12 cellular contexts compared by ENCODE assay signal in genomic region chr3:52006017-52006819, GRCh38. TPM values are rescaled to one million over a fixed set of nuclear protein-coding genes. Genes with fewer than 3 reads are reported as not detected.
A peak's percentile ranks its signal among the peaks of the same experiment; 100 is the strongest.
DNase-seq lines count a peak whose midpoint lies in the region; ATAC-seq, FAIRE-seq and TF ChIP-seq lines count a peak whose summit lies in the region.
"Had no signal": no experiment of that assay in that cellular context is flagged by ENCODE, and none has a peak within 500 bp of the region (broad histone marks: within the 10 kb centered on the region; RNA-seq: fewer than 3 reads in every experiment).

No MANE protein-coding gene starts in this region.

- FAIRE-seq in HepG2 (lab: Jason Lieb, UNC): no peak

- H3K27ac Mint-ChIP-seq in activated CD8-positive, alpha-beta T cell treated with anti-CD3 and anti-CD28 coated beads, Interleukin-2, amount 10 ng/mL, durations not matched to agents 7 days and 5 days: peak overlapping the region; percentile 25
- no peak overlapping the region for H3K27ac Mint-ChIP-seq in activated CD8-positive, alpha-beta T cell treated with anti-CD3 and anti-CD28 coated beads for 36 hours

- TF ChIP-seq RAD21 in HepG2 (CRISPR knock-in tag; IDR thresholded peaks at IDR 0.05): no peak

- no peak for TF ChIP-seq POLR2A in HepG2 (IDR thresholded peaks at IDR 0.05; ENCODE audit: insufficient read depth in 1 of 2, low read depth in 2 of 2, low read length in 2 of 2)

- no peaks in the 10 kb centered on the region for H3K9me3 Mint-ChIP-seq in activated CD8-positive, alpha-beta T cell treated with anti-CD3 and anti-CD28 coated beads, Interleukin-2, amount 10 ng/mL, durations not matched to agents 7 days and 5 days (ENCODE audit: insufficient read depth)
- H3K9me3 Mint-ChIP-seq in activated CD8-positive, alpha-beta T cell treated with anti-CD3 and anti-CD28 coated beads for 36 hours: no peaks in the 10 kb centered on the region

- TF ChIP-seq EP300 in HepG2 (IDR thresholded peaks at IDR 0.05; ENCODE audit: low read depth in 2 of 2, low read length in 2 of 2) (no peak), HepG2 (CRISPR knock-in tag; IDR thresholded peaks at IDR 0.05; ENCODE audit: borderline replicate concordance) (no peak)

- H3K4me1 ChIP-seq in HepG2 (ENCODE audit: insufficient read depth, low read length): peaks cover 31% of the 10 kb centered on the region
- H3K4me1 ChIP-seq in upper lobe of right lung: peaks cover 14% of the 10 kb centered on the region

- H3K27me3 ChIP-seq in HepG2 (ENCODE audit: control insufficient read depth in 1 of 2, insufficient read depth in 2 of 2, low read length in 2 of 2) (peaks cover 0 to 45% of the 10 kb centered on the region in 2 experiments; a peak in 3 of 5 replicates), upper lobe of right lung (no peaks in the 10 kb centered on the region)
- H3K27me3 ChIP-seq: thyroid gland had no signal

- H2AFZ ChIP-seq in HepG2 (ENCODE audit: low read length): no peak overlapping the region

- no peak overlapping the region for H3K4me3 Mint-ChIP-seq in activated CD8-positive, alpha-beta T cell treated with anti-CD3 and anti-CD28 coated beads, Interleukin-2, amount 10 ng/mL, durations not matched to agents 7 days and 5 days
- H3K4me3 Mint-ChIP-seq in activated CD8-positive, alpha-beta T cell treated with anti-CD3 and anti-CD28 coated beads for 36 hours: no peak overlapping the region

- peak overlapping the region; percentile 75 for H3K27ac ChIP-seq in VCaP
- H3K27ac ChIP-seq in HepG2 (ENCODE audit: extremely low read length, insufficient read depth, low read length): no peak overlapping the region
- peak overlapping the region; percentile 42 for H3K27ac ChIP-seq in upper lobe of right lung
- H3K27ac ChIP-seq: KMS-11 had no signal

- no peak overlapping the region for H3K9ac ChIP-seq in HepG2 (ENCODE audit: insufficient read depth, low read depth, low read length)
- H3K9ac ChIP-seq: KMS-11 had no signal

- no peaks in the 10 kb centered on the region for H3K36me3 Mint-ChIP-seq in activated CD8-positive, alpha-beta T cell treated with anti-CD3 and anti-CD28 coated beads, Interleukin-2, amount 10 ng/mL, durations not matched to agents 7 days and 5 days (ENCODE audit: low read depth)
- H3K36me3 Mint-ChIP-seq in activated CD8-positive, alpha-beta T cell treated with anti-CD3 and anti-CD28 coated beads for 36 hours (ENCODE audit: low read depth): no peaks in the 10 kb centered on the region

- H3K4me3 ChIP-seq in HepG2 (replicated peaks in 1 of 3; ENCODE audit: insufficient read depth in 1 of 3, low read depth in 2 of 3, low read length in 3 of 3): peak overlapping the region in 1 of 3 experiments; percentile 42; a peak in 1 of 6 replicates
- no peak overlapping the region for H3K4me3 ChIP-seq in upper lobe of right lung
- H3K4me3 ChIP-seq: thyroid gland had no signal

- BruUV-seq in HepG2 (replicated peaks; lab: Mats Ljungman, UMichigan): no TSS peak

- 18% methylated on average over 5 of the region's 8 CpGs for WGBS in HepG2 (ENCODE audit: low lambda C conversion rate)

- ATAC-seq in activated CD8-positive, alpha-beta T cell treated with anti-CD3 and anti-CD28 coated beads, Interleukin-2, amount 10 ng/mL, durations not matched to agents 7 days and 5 days: no peak
- ATAC-seq in activated CD8-positive, alpha-beta T cell treated with anti-CD3 and anti-CD28 coated beads for 36 hours: no peak
- ATAC-seq in HepG2 (no peak), upper lobe of right lung (peak; percentile 31), HG03432 (IDR thresholded peaks at IDR 0.05; ENCODE audit: unreplicated experiment) (no peak)

- in situ Hi-C loops in HepG2 (cut with HindIII; ENCODE audit: extremely low pct_ligation_motif_present, low pct_unique_long_range_greater_than_20kb): no loop called here

- H3K4me1 Mint-ChIP-seq in activated CD8-positive, alpha-beta T cell treated with anti-CD3 and anti-CD28 coated beads, Interleukin-2, amount 10 ng/mL, durations not matched to agents 7 days and 5 days (ENCODE audit: low read depth): peaks cover 19% of the 10 kb centered on the region
- H3K4me1 Mint-ChIP-seq in activated CD8-positive, alpha-beta T cell treated with anti-CD3 and anti-CD28 coated beads for 36 hours (ENCODE audit: low read depth): peaks cover 10% of the 10 kb centered on the region

- no peak for TF ChIP-seq CTCF in activated CD8-positive, alpha-beta T cell treated with anti-CD3 and anti-CD28 coated beads for 36 hours (IDR thresholded peaks at IDR 0.05)
- TF ChIP-seq CTCF in VCaP (conservative IDR thresholded peaks at IDR 0.05) (no peak), HepG2 (CRISPR knock-in tag; IDR thresholded peaks at IDR 0.05) (no peak), upper lobe of right lung (IDR thresholded peaks at IDR 0.05) (no peak)

- peaks cover 3% of the 10 kb centered on the region for H3K27me3 Mint-ChIP-seq in activated CD8-positive, alpha-beta T cell treated with anti-CD3 and anti-CD28 coated beads, Interleukin-2, amount 10 ng/mL, durations not matched to agents 7 days and 5 days (ENCODE audit: low read depth)
- H3K27me3 Mint-ChIP-seq in activated CD8-positive, alpha-beta T cell treated with anti-CD3 and anti-CD28 coated beads for 36 hours: no peaks in the 10 kb centered on the region

- CTCF ChIA-PET in activated CD8-positive, alpha-beta T cell treated with anti-CD3 and anti-CD28 coated beads, Interleukin-2, amount 10 ng/mL, durations not matched to agents 7 days and 5 days (lab: Charles Lee): interaction anchor here (0.8 to 6.4 kb wide), 5 partner anchors 11 to 333 kb away, joined by 3 to 115 read pairs (median 9); partner anchors contain the start of genes POC1A and RPL29
- CTCF ChIA-PET in activated CD8-positive, alpha-beta T cell treated with anti-CD3 and anti-CD28 coated beads for 36 hours (lab: Charles Lee): interaction anchor here (0.9 to 6.2 kb wide), 4 partner anchors 112 to 140 kb away, joined by 3 to 83 read pairs (median 3); no protein-coding TSS in a partner anchor
- CTCF ChIA-PET in HepG2 (lab: Yijun Ruan, JAX; ENCODE audit: low intra/inter-chr PET ratio, low total read pairs): interaction anchor here (9.0 kb wide), 1 partner anchor 138 kb away, joined by 110 read pairs; no protein-coding TSS in a partner anchor

- no peaks in the 10 kb centered on the region for H3K9me3 ChIP-seq in HepG2 (ENCODE audit: low read length)
- H3K9me3 ChIP-seq in upper lobe of right lung: no peaks in the 10 kb centered on the region
- H3K9me3 ChIP-seq: thyroid gland had no signal

- no peaks in the 10 kb centered on the region for H4K20me1 ChIP-seq in HepG2 (ENCODE audit: insufficient read depth, low read length)

- H3K36me3 ChIP-seq in HepG2 (replicated peaks in 1 of 2; ENCODE audit: control insufficient read depth in 1 of 2, insufficient read depth in 2 of 2, low read length in 2 of 2) (no peaks in the 10 kb centered on the region), upper lobe of right lung (no peaks in the 10 kb centered on the region)
- H3K36me3 ChIP-seq: thyroid gland had no signal

- peak overlapping the region; percentile 62 for H3K4me2 ChIP-seq in HepG2 (ENCODE audit: low read depth, low read length)
- H3K4me2 ChIP-seq: KMS-11 had no signal

- H3K79me2 ChIP-seq in HepG2 (ENCODE audit: insufficient read depth, low read length): no peaks in the 10 kb centered on the region

- intact Hi-C loops in activated CD8-positive, alpha-beta T cell treated with anti-CD3 and anti-CD28 coated beads for 36 hours (cut with micrococcal nuclease): no loop called here
- intact Hi-C loops in HepG2 (cut with micrococcal nuclease; ENCODE audit: unreplicated experiment) (no loop called here), upper lobe of right lung (cut with DNase I) (no loop called here)

- POLR2A ChIA-PET in activated CD8-positive, alpha-beta T cell treated with anti-CD3 and anti-CD28 coated beads, Interleukin-2, amount 10 ng/mL, durations not matched to agents 7 days and 5 days (lab: Charles Lee): interaction anchor here (0.7 kb wide), 1 partner anchor 10 kb away, joined by 3 read pairs; the partner anchor contains the start of gene RPL29
- POLR2A ChIA-PET in activated CD8-positive, alpha-beta T cell treated with anti-CD3 and anti-CD28 coated beads for 36 hours (lab: Charles Lee): interaction anchor here (1.2 kb wide), 1 partner anchor 10 kb away, joined by 3 read pairs; the partner anchor contains the start of gene RPL29
- POLR2A ChIA-PET in HepG2 (lab: Yijun Ruan, JAX): interaction anchor here (1.1 to 2.0 kb wide), 2 partner anchors 27 to 47 kb away, joined by 4 to 7 read pairs; no protein-coding TSS in a partner anchor

- no peak for DNase-seq in activated CD8-positive, alpha-beta T cell treated with anti-CD3 and anti-CD28 coated beads, Interleukin-2, amount 10 ng/mL, durations not matched to agents 7 days and 5 days
- no peak for DNase-seq in activated CD8-positive, alpha-beta T cell treated with anti-CD3 and anti-CD28 coated beads for 36 hours
- no peak for DNase-seq in HepG2 (ENCODE audit: low spot score)
- no peak for DNase-seq in upper lobe of right lung
- DNase-seq in kidney tubule cell (ENCODE audit: low spot score): no peak
- no peak for DNase-seq in stimulated activated CD4-positive, alpha-beta T cell treated with anti-CD3 and anti-CD28 coated beads, Interleukin-12 subunit alpha, Interleukin-12 subunit beta, amount 100 ng/mL, for 4 hours
- DNase-seq: glutamatergic neuron, NCI-H526 had no signal

RNA-seq across cellular contexts. Expression of gene RPL29, which starts 10.5 kb away (rescaled TPM):
- 1,000 to 10,000 TPM; 1,199 to 1,266 TPM for total RNA-seq in activated CD8-positive, alpha-beta T cell treated with anti-CD3 and anti-CD28 coated beads, Interleukin-2, amount 10 ng/mL, durations not matched to agents 7 days and 5 days
- total RNA-seq in activated CD8-positive, alpha-beta T cell treated with anti-CD3 and anti-CD28 coated beads for 36 hours: 1,000 to 10,000 TPM; 2,039 to 2,045 TPM
- total RNA-seq in HepG2 (2016; rRNA removed; fragmentation: Illumina TruSeq; extraction: Trizol) (1,348 and 1,507 TPM in 2 replicates), upper lobe of right lung (810 TPM)
- 2,410 and 2,561 TPM in 2 replicates for total RNA-seq in HepG2 (2016; cell fraction: cytosol; rRNA removed; fragmentation: Illumina TruSeq; extraction: Trizol; ENCODE audit: low read depth)
- 1,336 and 1,557 TPM in 2 replicates for total RNA-seq in HepG2 (2016; cell fraction: insoluble cytoplasmic fraction; rRNA removed; fragmentation: Illumina TruSeq; extraction: Trizol)
- total RNA-seq in HepG2 (2016; cell fraction: membrane; rRNA removed; fragmentation: Illumina TruSeq; extraction: Trizol): 3,125 and 3,259 TPM in 2 replicates
- total RNA-seq in HepG2 (2016; cell fraction: nucleus; rRNA removed; fragmentation: Illumina TruSeq; extraction: Trizol): 561 and 582 TPM in 2 replicates
- 2,212 and 2,263 TPM in 2 replicates for polyA plus RNA-seq in HepG2 (2011; rRNA removed)
- 3,529 and 3,773 TPM in 2 replicates for polyA plus RNA-seq in HepG2 (2011; cell fraction: cytosol; rRNA removed)
- polyA plus RNA-seq in HepG2 (2011; cell fraction: nucleus; rRNA removed): 1,156 and 1,364 TPM in 2 replicates
- polyA plus RNA-seq in HepG2 (2012): 2,468 and 3,197 TPM in 2 replicates
- polyA plus RNA-seq in HepG2 (2016; cell fraction: cytosol; fragmentation: Illumina TruSeq; extraction: Trizol; ENCODE audit: low read depth): 3,334 and 3,729 TPM in 2 replicates
- polyA plus RNA-seq in HepG2 (2016; cell fraction: insoluble cytoplasmic fraction; fragmentation: Illumina TruSeq; extraction: Trizol; ENCODE audit: low read depth): 2,145 and 2,237 TPM in 2 replicates
- 4,346 and 4,410 TPM in 2 replicates for polyA plus RNA-seq in HepG2 (2016; cell fraction: membrane; fragmentation: Illumina TruSeq; extraction: Trizol; ENCODE audit: low read depth)
- polyA plus RNA-seq in HepG2 (2016; cell fraction: nucleus; fragmentation: Illumina TruSeq; extraction: Trizol; ENCODE audit: insufficient read depth, low read depth): 1,173 and 1,267 TPM in 2 replicates
- 1,196 and 1,308 TPM in 2 replicates for polyA minus RNA-seq in HepG2 (2011; rRNA and poly(A)+ RNA removed; ENCODE audit: low replicate concordance)
- 819 and 837 TPM in 2 replicates for polyA minus RNA-seq in HepG2 (2011; cell fraction: cytosol; rRNA and poly(A)+ RNA removed)
- 324 and 432 TPM in 2 replicates for polyA minus RNA-seq in HepG2 (2011; cell fraction: nucleus; rRNA and poly(A)+ RNA removed)

RNA-seq across cellular contexts. Expression of gene ACY1, which starts 22.9 kb away (rescaled TPM):
- total RNA-seq in activated CD8-positive, alpha-beta T cell treated with anti-CD3 and anti-CD28 coated beads, Interleukin-2, amount 10 ng/mL, durations not matched to agents 7 days and 5 days: 10 to 100 TPM; 17.4 to 21.2 TPM
- 10 to 100 TPM; 61.8 to 64.5 TPM for total RNA-seq in activated CD8-positive, alpha-beta T cell treated with anti-CD3 and anti-CD28 coated beads for 36 hours
- total RNA-seq in HepG2 (2016; rRNA removed; fragmentation: Illumina TruSeq; extraction: Trizol) (112 and 113 TPM in 2 replicates), upper lobe of right lung (26.5 TPM)
- 24.7 and 29.0 TPM in 2 replicates for total RNA-seq in HepG2 (2016; cell fraction: cytosol; rRNA removed; fragmentation: Illumina TruSeq; extraction: Trizol; ENCODE audit: low read depth)
- 100 and 107 TPM in 2 replicates for total RNA-seq in HepG2 (2016; cell fraction: insoluble cytoplasmic fraction; rRNA removed; fragmentation: Illumina TruSeq; extraction: Trizol)
- total RNA-seq in HepG2 (2016; cell fraction: membrane; rRNA removed; fragmentation: Illumina TruSeq; extraction: Trizol): 29.7 and 29.8 TPM in 2 replicates
- 46.2 and 55.9 TPM in 2 replicates for total RNA-seq in HepG2 (2016; cell fraction: nucleus; rRNA removed; fragmentation: Illumina TruSeq; extraction: Trizol)
- 162 and 166 TPM in 2 replicates for polyA plus RNA-seq in HepG2 (2011; rRNA removed)
- polyA plus RNA-seq in HepG2 (2011; cell fraction: cytosol; rRNA removed): 122 and 222 TPM in 2 replicates
- polyA plus RNA-seq in HepG2 (2011; cell fraction: nucleus; rRNA removed): 380 and 387 TPM in 2 replicates
- 89.1 and 116 TPM in 2 replicates for polyA plus RNA-seq in HepG2 (2012)
- polyA plus RNA-seq in HepG2 (2016; cell fraction: cytosol; fragmentation: Illumina TruSeq; extraction: Trizol; ENCODE audit: low read depth): 18.6 and 25.0 TPM in 2 replicates
- polyA plus RNA-seq in HepG2 (2016; cell fraction: insoluble cytoplasmic fraction; fragmentation: Illumina TruSeq; extraction: Trizol; ENCODE audit: low read depth): 101 and 119 TPM in 2 replicates
- polyA plus RNA-seq in HepG2 (2016; cell fraction: membrane; fragmentation: Illumina TruSeq; extraction: Trizol; ENCODE audit: low read depth): 26.8 and 28.5 TPM in 2 replicates
- polyA plus RNA-seq in HepG2 (2016; cell fraction: nucleus; fragmentation: Illumina TruSeq; extraction: Trizol; ENCODE audit: insufficient read depth, low read depth): 112 and 117 TPM in 2 replicates
- 110 and 460 TPM in 2 replicates for polyA minus RNA-seq in HepG2 (2011; rRNA and poly(A)+ RNA removed; ENCODE audit: low replicate concordance)
- polyA minus RNA-seq in HepG2 (2011; cell fraction: cytosol; rRNA and poly(A)+ RNA removed): 133 and 142 TPM in 2 replicates
- polyA minus RNA-seq in HepG2 (2011; cell fraction: nucleus; rRNA and poly(A)+ RNA removed): 75.1 and 77.0 TPM in 2 replicates

RNA-seq across cellular contexts. Expression of gene ABHD14A, which starts 31.4 kb away (rescaled TPM):
- total RNA-seq in activated CD8-positive, alpha-beta T cell treated with anti-CD3 and anti-CD28 coated beads, Interleukin-2, amount 10 ng/mL, durations not matched to agents 7 days and 5 days: 10 to 100 TPM; 10.5 to 11.7 TPM
- 1 to 10 TPM; 8.9 to 9.5 TPM for total RNA-seq in activated CD8-positive, alpha-beta T cell treated with anti-CD3 and anti-CD28 coated beads for 36 hours
- total RNA-seq in HepG2 (2016; rRNA removed; fragmentation: Illumina TruSeq; extraction: Trizol) (12.3 and 29.5 TPM in 2 replicates), upper lobe of right lung (17.9 TPM)
- 29.8 and 42.0 TPM in 2 replicates for total RNA-seq in HepG2 (2016; cell fraction: cytosol; rRNA removed; fragmentation: Illumina TruSeq; extraction: Trizol; ENCODE audit: low read depth)
- 13.9 and 25.2 TPM in 2 replicates for total RNA-seq in HepG2 (2016; cell fraction: insoluble cytoplasmic fraction; rRNA removed; fragmentation: Illumina TruSeq; extraction: Trizol)
- total RNA-seq in HepG2 (2016; cell fraction: membrane; rRNA removed; fragmentation: Illumina TruSeq; extraction: Trizol): 28.5 and 40.2 TPM in 2 replicates
- 14.6 and 20.6 TPM in 2 replicates for total RNA-seq in HepG2 (2016; cell fraction: nucleus; rRNA removed; fragmentation: Illumina TruSeq; extraction: Trizol)
- polyA plus RNA-seq in HepG2 (2011; rRNA removed): 46.9 and 53.9 TPM in 2 replicates
- polyA plus RNA-seq in HepG2 (2011; cell fraction: cytosol; rRNA removed): 62.7 and 81.3 TPM in 2 replicates
- 21.1 and 27.5 TPM in 2 replicates for polyA plus RNA-seq in HepG2 (2011; cell fraction: nucleus; rRNA removed)
- polyA plus RNA-seq in HepG2 (2012): 15.4 and 26.5 TPM in 2 replicates
- polyA plus RNA-seq in HepG2 (2016; cell fraction: cytosol; fragmentation: Illumina TruSeq; extraction: Trizol; ENCODE audit: low read depth): 43.5 and 57.3 TPM in 2 replicates
- polyA plus RNA-seq in HepG2 (2016; cell fraction: insoluble cytoplasmic fraction; fragmentation: Illumina TruSeq; extraction: Trizol; ENCODE audit: low read depth): 16.4 and 20.9 TPM in 2 replicates
- 38.0 and 46.5 TPM in 2 replicates for polyA plus RNA-seq in HepG2 (2016; cell fraction: membrane; fragmentation: Illumina TruSeq; extraction: Trizol; ENCODE audit: low read depth)
- 40.2 and 40.9 TPM in 2 replicates for polyA plus RNA-seq in HepG2 (2016; cell fraction: nucleus; fragmentation: Illumina TruSeq; extraction: Trizol; ENCODE audit: insufficient read depth, low read depth)
- polyA minus RNA-seq in HepG2 (2011; rRNA and poly(A)+ RNA removed; ENCODE audit: low replicate concordance): 36.2 and 41.1 TPM in 2 replicates
- 12.3 and 12.7 TPM in 2 replicates for polyA minus RNA-seq in HepG2 (2011; cell fraction: cytosol; rRNA and poly(A)+ RNA removed)
- polyA minus RNA-seq in HepG2 (2011; cell fraction: nucleus; rRNA and poly(A)+ RNA removed): 2.2 and 3.2 TPM in 2 replicates

RNA-seq across cellular contexts. Expression of gene ABHD14B, which starts 32.4 kb away (rescaled TPM):
- 10 to 100 TPM; 31.4 to 38.0 TPM for total RNA-seq in activated CD8-positive, alpha-beta T cell treated with anti-CD3 and anti-CD28 coated beads, Interleukin-2, amount 10 ng/mL, durations not matched to agents 7 days and 5 days
- 10 to 100 TPM; 70.7 to 73.6 TPM for total RNA-seq in activated CD8-positive, alpha-beta T cell treated with anti-CD3 and anti-CD28 coated beads for 36 hours
- total RNA-seq in HepG2 (2016; rRNA removed; fragmentation: Illumina TruSeq; extraction: Trizol): 40.4 and 44.4 TPM in 2 replicates
- total RNA-seq in HepG2 (2016; cell fraction: cytosol; rRNA removed; fragmentation: Illumina TruSeq; extraction: Trizol; ENCODE audit: low read depth): 13.6 and 18.3 TPM in 2 replicates
- 39.5 and 45.7 TPM in 2 replicates for total RNA-seq in HepG2 (2016; cell fraction: insoluble cytoplasmic fraction; rRNA removed; fragmentation: Illumina TruSeq; extraction: Trizol)
- total RNA-seq in HepG2 (2016; cell fraction: membrane; rRNA removed; fragmentation: Illumina TruSeq; extraction: Trizol): 31.7 and 38.5 TPM in 2 replicates
- total RNA-seq in HepG2 (2016; cell fraction: nucleus; rRNA removed; fragmentation: Illumina TruSeq; extraction: Trizol): 23.4 and 24.3 TPM in 2 replicates
- 102 and 108 TPM in 2 replicates for polyA plus RNA-seq in HepG2 (2011; rRNA removed)
- polyA plus RNA-seq in HepG2 (2011; cell fraction: cytosol; rRNA removed): 95.9 and 104 TPM in 2 replicates
- polyA plus RNA-seq in HepG2 (2011; cell fraction: nucleus; rRNA removed): 69.4 and 73.2 TPM in 2 replicates
- polyA plus RNA-seq in HepG2 (2012): 40.5 and 57.0 TPM in 2 replicates
- 22.6 and 24.5 TPM in 2 replicates for polyA plus RNA-seq in HepG2 (2016; cell fraction: cytosol; fragmentation: Illumina TruSeq; extraction: Trizol; ENCODE audit: low read depth)
- 68.7 and 73.5 TPM in 2 replicates for polyA plus RNA-seq in HepG2 (2016; cell fraction: insoluble cytoplasmic fraction; fragmentation: Illumina TruSeq; extraction: Trizol; ENCODE audit: low read depth)
- 44.0 and 45.5 TPM in 2 replicates for polyA plus RNA-seq in HepG2 (2016; cell fraction: membrane; fragmentation: Illumina TruSeq; extraction: Trizol; ENCODE audit: low read depth)
- 59.0 and 60.0 TPM in 2 replicates for polyA plus RNA-seq in HepG2 (2016; cell fraction: nucleus; fragmentation: Illumina TruSeq; extraction: Trizol; ENCODE audit: insufficient read depth, low read depth)
- 111 and 118 TPM in 2 replicates for polyA minus RNA-seq in HepG2 (2011; rRNA and poly(A)+ RNA removed; ENCODE audit: low replicate concordance)
- 32.2 and 37.7 TPM in 2 replicates for polyA minus RNA-seq in HepG2 (2011; cell fraction: cytosol; rRNA and poly(A)+ RNA removed)
- 17.9 and 25.7 TPM in 2 replicates for polyA minus RNA-seq in HepG2 (2011; cell fraction: nucleus; rRNA and poly(A)+ RNA removed)
- total RNA-seq in upper lobe of right lung: 55.9 TPM

RNA-seq across cellular contexts. Expression of gene PCBP4, which starts 39.0 kb away (rescaled TPM):
- total RNA-seq in activated CD8-positive, alpha-beta T cell treated with anti-CD3 and anti-CD28 coated beads, Interleukin-2, amount 10 ng/mL, durations not matched to agents 7 days and 5 days: 10 to 100 TPM; 12.7 to 16.1 TPM
- total RNA-seq in activated CD8-positive, alpha-beta T cell treated with anti-CD3 and anti-CD28 coated beads for 36 hours: 1 to 10 TPM; 8.4 to 9.6 TPM
- total RNA-seq in HepG2 (2016; rRNA removed; fragmentation: Illumina TruSeq; extraction: Trizol) (32.5 and 36.8 TPM in 2 replicates), upper lobe of right lung (37.1 TPM)
- 26.7 and 28.9 TPM in 2 replicates for total RNA-seq in HepG2 (2016; cell fraction: cytosol; rRNA removed; fragmentation: Illumina TruSeq; extraction: Trizol; ENCODE audit: low read depth)
- total RNA-seq in HepG2 (2016; cell fraction: insoluble cytoplasmic fraction; rRNA removed; fragmentation: Illumina TruSeq; extraction: Trizol): 31.0 and 37.9 TPM in 2 replicates
- 44.9 and 54.5 TPM in 2 replicates for total RNA-seq in HepG2 (2016; cell fraction: membrane; rRNA removed; fragmentation: Illumina TruSeq; extraction: Trizol)
- 17.4 and 21.9 TPM in 2 replicates for total RNA-seq in HepG2 (2016; cell fraction: nucleus; rRNA removed; fragmentation: Illumina TruSeq; extraction: Trizol)
- 51.3 and 58.9 TPM in 2 replicates for polyA plus RNA-seq in HepG2 (2011; rRNA removed)
- 33.8 and 49.2 TPM in 2 replicates for polyA plus RNA-seq in HepG2 (2011; cell fraction: cytosol; rRNA removed)
- polyA plus RNA-seq in HepG2 (2011; cell fraction: nucleus; rRNA removed): 143 and 178 TPM in 2 replicates
- polyA plus RNA-seq in HepG2 (2012): 14.2 and 28.3 TPM in 2 replicates
- 36.6 and 43.0 TPM in 2 replicates for polyA plus RNA-seq in HepG2 (2016; cell fraction: cytosol; fragmentation: Illumina TruSeq; extraction: Trizol; ENCODE audit: low read depth)
- 42.3 and 45.0 TPM in 2 replicates for polyA plus RNA-seq in HepG2 (2016; cell fraction: insoluble cytoplasmic fraction; fragmentation: Illumina TruSeq; extraction: Trizol; ENCODE audit: low read depth)
- 49.2 and 54.4 TPM in 2 replicates for polyA plus RNA-seq in HepG2 (2016; cell fraction: membrane; fragmentation: Illumina TruSeq; extraction: Trizol; ENCODE audit: low read depth)
- polyA plus RNA-seq in HepG2 (2016; cell fraction: nucleus; fragmentation: Illumina TruSeq; extraction: Trizol; ENCODE audit: insufficient read depth, low read depth): 57.5 and 60.6 TPM in 2 replicates
- 19.8 and 51.2 TPM in 2 replicates for polyA minus RNA-seq in HepG2 (2011; rRNA and poly(A)+ RNA removed; ENCODE audit: low replicate concordance)
- 15.7 and 19.8 TPM in 2 replicates for polyA minus RNA-seq in HepG2 (2011; cell fraction: cytosol; rRNA and poly(A)+ RNA removed)
- polyA minus RNA-seq in HepG2 (2011; cell fraction: nucleus; rRNA and poly(A)+ RNA removed): 12.0 and 15.7 TPM in 2 replicates
